Comparison of ENCODE assay signal across 19 cellular contexts in the genomic region with DNA sequence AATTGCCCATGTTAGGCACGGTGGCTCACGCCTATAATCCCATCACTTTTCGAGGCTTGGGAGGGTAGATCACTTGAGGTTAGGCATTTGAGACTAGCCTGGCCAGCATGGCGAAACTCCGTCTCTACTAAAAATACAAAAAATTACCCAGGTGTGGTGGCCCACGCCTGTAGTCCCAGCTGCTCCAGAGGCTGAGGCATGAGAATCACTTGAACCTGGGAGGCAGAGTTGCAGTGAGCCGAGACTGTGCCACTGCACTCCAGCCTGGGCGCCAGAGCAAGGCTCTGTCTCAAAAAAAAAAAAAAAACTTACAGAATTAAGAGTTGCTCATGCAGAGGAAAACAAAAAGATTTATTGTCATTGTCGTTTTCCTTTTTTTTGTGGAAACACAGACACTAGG. TPM values are rescaled to one million over a fixed set of nuclear protein-coding genes. Genes with fewer than 3 reads are reported as not detected.
DNase-seq lines count a peak whose midpoint lies in the region; ATAC-seq, FAIRE-seq and TF ChIP-seq lines count a peak whose summit lies in the region.
"Had no signal": no experiment of that assay in that cellular context is flagged by ENCODE, and none has a peak within 500 bp of the region (broad histone marks: within the 10 kb centered on the region; RNA-seq: fewer than 3 reads in every experiment).

No MANE protein-coding gene starts in this region.

- peak overlapping the region; percentile 97 for H3K27ac Mint-ChIP-seq in activated naive CD4-positive, alpha-beta T cell treated with anti-CD3 and anti-CD28 coated beads for 36 hours
- H3K27ac Mint-ChIP-seq in activated naive CD4-positive, alpha-beta T cell treated with anti-CD3 and anti-CD28 coated beads, Interleukin-2, amount 10 ng/mL, durations not matched to agents 7 days and 5 days = no peak overlapping the region
- H3K27ac Mint-ChIP-seq in activated naive CD8-positive, alpha-beta T cell treated with anti-CD3 and anti-CD28 coated beads for 36 hours = peak overlapping the region; percentile 100

- H3K9me3 ChIP-seq in HEK293 (ENCODE audit: control insufficient read depth, insufficient read depth, low read depth, low read length) (peaks cover 2% of the 10 kb centered on the region; the same call in 1 of the 2 replicates), thyroid gland (no peaks in the 10 kb centered on the region), HepG2 (ENCODE audit: low read length) (no peaks in the 10 kb centered on the region)

- intact Hi-C loops in activated naive CD4-positive, alpha-beta T cell treated with anti-CD3 and anti-CD28 coated beads for 36 hours (cut with micrococcal nuclease) = no loop called here
- intact Hi-C loops in thyroid gland (cut with DNase I) (no loop called here), HepG2 (cut with micrococcal nuclease; ENCODE audit: unreplicated experiment) (no loop called here)

- in situ Hi-C loops in HepG2 (cut with HindIII; ENCODE audit: extremely low pct_ligation_motif_present, low pct_unique_long_range_greater_than_20kb) = no loop called here

- no peak overlapping the region for H3K4me2 ChIP-seq in HepG2 (ENCODE audit: low read depth, low read length)

- no peaks in the 10 kb centered on the region for H3K9me3 Mint-ChIP-seq in activated naive CD4-positive, alpha-beta T cell treated with anti-CD3 and anti-CD28 coated beads for 36 hours
- no peaks in the 10 kb centered on the region for H3K9me3 Mint-ChIP-seq in activated naive CD4-positive, alpha-beta T cell treated with anti-CD3 and anti-CD28 coated beads, Interleukin-2, amount 10 ng/mL, durations not matched to agents 7 days and 5 days
- peaks cover 2% of the 10 kb centered on the region for H3K9me3 Mint-ChIP-seq in activated naive CD8-positive, alpha-beta T cell treated with anti-CD3 and anti-CD28 coated beads for 36 hours

- no peak overlapping the region for H3K4me3 Mint-ChIP-seq in activated naive CD4-positive, alpha-beta T cell treated with anti-CD3 and anti-CD28 coated beads for 36 hours
- H3K4me3 Mint-ChIP-seq in activated naive CD4-positive, alpha-beta T cell treated with anti-CD3 and anti-CD28 coated beads, Interleukin-2, amount 10 ng/mL, durations not matched to agents 7 days and 5 days = no peak overlapping the region
- H3K4me3 Mint-ChIP-seq in activated naive CD8-positive, alpha-beta T cell treated with anti-CD3 and anti-CD28 coated beads for 36 hours = no peak overlapping the region

- no peak overlapping the region for H2AFZ ChIP-seq in HepG2 (ENCODE audit: low read length)

- peaks cover 7 to 16% of the 10 kb centered on the region in 2 experiments for H3K36me3 ChIP-seq in HEK293 (ENCODE audit: control insufficient read depth in 2 of 2, insufficient read depth in 1 of 2, low read length in 2 of 2)
- H3K36me3 ChIP-seq in thyroid gland = peaks cover 3 to 5% of the 10 kb centered on the region in 2 donors
- peaks cover 0 to 3% of the 10 kb centered on the region in 2 experiments; a peak in 1 of 5 replicates for H3K36me3 ChIP-seq in HepG2 (replicated peaks in 1 of 2; ENCODE audit: control insufficient read depth in 1 of 2, insufficient read depth in 2 of 2, low read length in 2 of 2)

- POLR2A ChIA-PET in HEK293 (lab: Yijun Ruan, JAX) (interaction anchor here (0.5 kb wide), 1 partner anchor 1154 kb away, joined by 4 read pairs; no protein-coding TSS in a partner anchor), HepG2 (lab: Yijun Ruan, JAX) (no interaction called here)

- H3K27ac ChIP-seq in HEK293 (ENCODE audit: extremely low read depth, low read depth, low read length) (no peak overlapping the region), thyroid gland (peak overlapping the region; percentile 83 to 92 (median 84)), HepG2 (ENCODE audit: extremely low read length, insufficient read depth, low read length) (no peak overlapping the region)
- H3K27ac ChIP-seq: C4-2B, HL-60 had no signal

- no TSS peak for BruUV-seq in HepG2 (replicated peaks; lab: Mats Ljungman, UMichigan)

- H3K4me1 Mint-ChIP-seq in activated naive CD4-positive, alpha-beta T cell treated with anti-CD3 and anti-CD28 coated beads for 36 hours (ENCODE audit: low read depth) = peaks cover 49% of the 10 kb centered on the region
- H3K4me1 Mint-ChIP-seq in activated naive CD4-positive, alpha-beta T cell treated with anti-CD3 and anti-CD28 coated beads, Interleukin-2, amount 10 ng/mL, durations not matched to agents 7 days and 5 days = peaks cover 50% of the 10 kb centered on the region
- H3K4me1 Mint-ChIP-seq in activated naive CD8-positive, alpha-beta T cell treated with anti-CD3 and anti-CD28 coated beads for 36 hours = peaks cover 44% of the 10 kb centered on the region

- H3K4me3 ChIP-seq in HEK293 (ENCODE audit: low read depth, low read length) (no peak overlapping the region), thyroid gland (replicated peaks in 1 of 3) (no peak overlapping the region), HepG2 (replicated peaks in 1 of 3; ENCODE audit: insufficient read depth in 1 of 3, low read depth in 2 of 3, low read length in 3 of 3) (no peak overlapping the region)

- no peaks in the 10 kb centered on the region for H3K27me3 Mint-ChIP-seq in activated naive CD4-positive, alpha-beta T cell treated with anti-CD3 and anti-CD28 coated beads for 36 hours (ENCODE audit: low read depth)
- H3K27me3 Mint-ChIP-seq in activated naive CD4-positive, alpha-beta T cell treated with anti-CD3 and anti-CD28 coated beads, Interleukin-2, amount 10 ng/mL, durations not matched to agents 7 days and 5 days = no peaks in the 10 kb centered on the region
- H3K27me3 Mint-ChIP-seq in activated naive CD8-positive, alpha-beta T cell treated with anti-CD3 and anti-CD28 coated beads for 36 hours = no peaks in the 10 kb centered on the region

- TF ChIP-seq POLR2A in thyroid gland (IDR thresholded peaks at IDR 0.05) = no peak
- no peak for TF ChIP-seq POLR2A in HepG2 (IDR thresholded peaks at IDR 0.05; ENCODE audit: insufficient read depth in 1 of 2, low read depth in 2 of 2, low read length in 2 of 2)

- TF ChIP-seq CTCF in HEK293 (tag by site-specific recombination; IDR thresholded peaks at IDR 0.05) (no peak), thyroid gland (IDR thresholded peaks at IDR 0.05) (no peak), HepG2 (CRISPR knock-in tag; IDR thresholded peaks at IDR 0.05) (no peak)

- 49% methylated on average over 9 of the region's 9 CpGs for WGBS in thyroid gland, 2 donors
- 95% methylated on average over 9 of the region's 9 CpGs for WGBS in HepG2 (ENCODE audit: low lambda C conversion rate)

- no peak for FAIRE-seq in HepG2 (lab: Jason Lieb, UNC)

- no peak for TF ChIP-seq RAD21 in HepG2 (CRISPR knock-in tag; IDR thresholded peaks at IDR 0.05)

- CTCF ChIA-PET in activated naive CD4-positive, alpha-beta T cell treated with anti-CD3 and anti-CD28 coated beads for 36 hours (lab: Charles Lee) = no interaction called here
- CTCF ChIA-PET in activated naive CD4-positive, alpha-beta T cell treated with anti-CD3 and anti-CD28 coated beads, Interleukin-2, amount 10 ng/mL, durations not matched to agents 7 days and 5 days (lab: Charles Lee) = interaction anchor here (1.2 kb wide), 1 partner anchor 125 kb away, joined by 3 read pairs; no protein-coding TSS in a partner anchor
- CTCF ChIA-PET in HEK293 (lab: Yijun Ruan, JAX) (interaction anchor here (4.0 kb wide), 1 partner anchor 123 kb away, joined by 49 read pairs; the partner anchor contains the start of gene FBL), HepG2 (lab: Yijun Ruan, JAX; ENCODE audit: low intra/inter-chr PET ratio, low total read pairs) (no interaction called here)

- TF ChIP-seq EP300 in HepG2 (IDR thresholded peaks at IDR 0.05; ENCODE audit: low read depth in 2 of 2, low read length in 2 of 2) (no peak), HepG2 (CRISPR knock-in tag; IDR thresholded peaks at IDR 0.05; ENCODE audit: borderline replicate concordance) (no peak)

- no peak for DNase-seq in activated naive CD4-positive, alpha-beta T cell treated with anti-CD3 and anti-CD28 coated beads for 36 hours
- DNase-seq in activated naive CD4-positive, alpha-beta T cell treated with anti-CD3 and anti-CD28 coated beads, Interleukin-2, amount 10 ng/mL, durations not matched to agents 7 days and 5 days = no peak
- DNase-seq in activated naive CD8-positive, alpha-beta T cell treated with anti-CD3 and anti-CD28 coated beads for 36 hours = no peak
- peak; percentile 65 for DNase-seq in thyroid gland
- no peak for DNase-seq in dedifferentiated amniotic fluid mesenchymal stem cell (ENCODE audit: extremely low spot score)
- no peak for DNase-seq in HepG2 (ENCODE audit: low spot score)
- DNase-seq: COR-L47, DMS 273 treated with DMSO at 0.1 percent for 48 hours, H7, IMR-90, NCI-H1417 treated with DMSO at 0.1 percent for 48 hours, NCI-H187 treated with DMSO at 0.1 percent for 48 hours, NCI-H226, NCI-H524, NCI-H82, SHP77 had no signal

- peaks cover 18% of the 10 kb centered on the region for H3K36me3 Mint-ChIP-seq in activated naive CD4-positive, alpha-beta T cell treated with anti-CD3 and anti-CD28 coated beads for 36 hours (ENCODE audit: low read depth)
- peaks cover 18% of the 10 kb centered on the region for H3K36me3 Mint-ChIP-seq in activated naive CD4-positive, alpha-beta T cell treated with anti-CD3 and anti-CD28 coated beads, Interleukin-2, amount 10 ng/mL, durations not matched to agents 7 days and 5 days
- H3K36me3 Mint-ChIP-seq in activated naive CD8-positive, alpha-beta T cell treated with anti-CD3 and anti-CD28 coated beads for 36 hours = peaks cover 47% of the 10 kb centered on the region

- no peak for ATAC-seq in HepG2

- peaks cover 16% of the 10 kb centered on the region for H3K79me2 ChIP-seq in HepG2 (ENCODE audit: insufficient read depth, low read length)

- no peak overlapping the region for H3K9ac ChIP-seq in HepG2 (ENCODE audit: insufficient read depth, low read depth, low read length)

- no peaks in the 10 kb centered on the region for H4K20me1 ChIP-seq in HepG2 (ENCODE audit: insufficient read depth, low read length)

- peaks cover 14% of the 10 kb centered on the region for H3K4me1 ChIP-seq in HEK293 (ENCODE audit: control insufficient read depth, insufficient read depth, low read length)
- peaks cover 23 to 47% of the 10 kb centered on the region in 2 donors for H3K4me1 ChIP-seq in thyroid gland
- peaks cover 26% of the 10 kb centered on the region for H3K4me1 ChIP-seq in HepG2 (ENCODE audit: insufficient read depth, low read length)

- H3K27me3 ChIP-seq in thyroid gland = no peaks in the 10 kb centered on the region
- no peaks in the 10 kb centered on the region; a peak in 1 of 5 replicates for H3K27me3 ChIP-seq in HepG2 (ENCODE audit: control insufficient read depth in 1 of 2, insufficient read depth in 2 of 2, low read length in 2 of 2)

RNA-seq across cellular contexts. Expression of gene PSMC4, which starts 3.4 kb away (rescaled TPM):
- 10 to 100 TPM; 79.7 to 82.1 TPM for total RNA-seq in activated naive CD4-positive, alpha-beta T cell treated with anti-CD3 and anti-CD28 coated beads for 36 hours
- 100 to 1,000 TPM; 169 to 170 TPM for total RNA-seq in activated naive CD8-positive, alpha-beta T cell treated with anti-CD3 and anti-CD28 coated beads for 36 hours
- total RNA-seq in thyroid gland = 100 to 1,000 TPM; 120 to 220 (median 166) TPM
- total RNA-seq in HepG2 (2016; rRNA removed; fragmentation: Illumina TruSeq; extraction: Trizol) = 160 and 194 TPM in 2 replicates
- 22.9 and 24.6 TPM in 2 replicates for total RNA-seq in HepG2 (2016; cell fraction: cytosol; rRNA removed; fragmentation: Illumina TruSeq; extraction: Trizol; ENCODE audit: low read depth)
- 157 and 198 TPM in 2 replicates for total RNA-seq in HepG2 (2016; cell fraction: insoluble cytoplasmic fraction; rRNA removed; fragmentation: Illumina TruSeq; extraction: Trizol)
- total RNA-seq in HepG2 (2016; cell fraction: membrane; rRNA removed; fragmentation: Illumina TruSeq; extraction: Trizol) = 34.1 and 34.4 TPM in 2 replicates
- 67.9 and 75.8 TPM in 2 replicates for total RNA-seq in HepG2 (2016; cell fraction: nucleus; rRNA removed; fragmentation: Illumina TruSeq; extraction: Trizol)
- 49.9 and 62.6 TPM in 2 replicates for polyA plus RNA-seq in HepG2 (2011; rRNA removed)
- 45.6 and 54.0 TPM in 2 replicates for polyA plus RNA-seq in HepG2 (2011; cell fraction: cytosol; rRNA removed)
- 95.1 and 104 TPM in 2 replicates for polyA plus RNA-seq in HepG2 (2011; cell fraction: nucleus; rRNA removed)
- 67.0 and 85.8 TPM in 2 replicates for polyA plus RNA-seq in HepG2 (2012)
- 22.3 and 25.6 TPM in 2 replicates for polyA plus RNA-seq in HepG2 (2016; cell fraction: cytosol; fragmentation: Illumina TruSeq; extraction: Trizol; ENCODE audit: low read depth)
- 207 and 220 TPM in 2 replicates for polyA plus RNA-seq in HepG2 (2016; cell fraction: insoluble cytoplasmic fraction; fragmentation: Illumina TruSeq; extraction: Trizol; ENCODE audit: low read depth)
- 26.5 and 31.5 TPM in 2 replicates for polyA plus RNA-seq in HepG2 (2016; cell fraction: membrane; fragmentation: Illumina TruSeq; extraction: Trizol; ENCODE audit: low read depth)
- polyA plus RNA-seq in HepG2 (2016; cell fraction: nucleus; fragmentation: Illumina TruSeq; extraction: Trizol; ENCODE audit: insufficient read depth, low read depth) = 112 and 115 TPM in 2 replicates
- 51.8 and 59.0 TPM in 2 replicates for polyA minus RNA-seq in HepG2 (2011; rRNA and poly(A)+ RNA removed; ENCODE audit: low replicate concordance)
- polyA minus RNA-seq in HepG2 (2011; cell fraction: cytosol; rRNA and poly(A)+ RNA removed) = 28.8 and 34.9 TPM in 2 replicates
- polyA minus RNA-seq in HepG2 (2011; cell fraction: nucleus; rRNA and poly(A)+ RNA removed) = 20.9 and 24.9 TPM in 2 replicates

RNA-seq across cellular contexts. Expression of gene ZNF546, which starts 29.3 kb away (rescaled TPM):
- total RNA-seq in activated naive CD4-positive, alpha-beta T cell treated with anti-CD3 and anti-CD28 coated beads for 36 hours = 1 to 10 TPM; 1.6 to 2.3 TPM
- 1 to 10 TPM; 3.7 to 3.8 TPM for total RNA-seq in activated naive CD8-positive, alpha-beta T cell treated with anti-CD3 and anti-CD28 coated beads for 36 hours
- total RNA-seq in thyroid gland (10 to 100 TPM in 2 of 4 donors, 1 to 10 TPM in 2; 8.4 to 13.3 (median 10.2) TPM), HepG2 (2016; rRNA removed; fragmentation: Illumina TruSeq; extraction: Trizol) (4.1 and 6.0 TPM in 2 replicates)
- total RNA-seq in HepG2 (2016; cell fraction: cytosol; rRNA removed; fragmentation: Illumina TruSeq; extraction: Trizol; ENCODE audit: low read depth) = 0.18 and 0.20 TPM in 2 replicates
- 4.6 and 6.1 TPM in 2 replicates for total RNA-seq in HepG2 (2016; cell fraction: insoluble cytoplasmic fraction; rRNA removed; fragmentation: Illumina TruSeq; extraction: Trizol)
- total RNA-seq in HepG2 (2016; cell fraction: membrane; rRNA removed; fragmentation: Illumina TruSeq; extraction: Trizol) = 1.4 and 2.4 TPM in 2 replicates
- 6.4 and 7.1 TPM in 2 replicates for total RNA-seq in HepG2 (2016; cell fraction: nucleus; rRNA removed; fragmentation: Illumina TruSeq; extraction: Trizol)
- 2.2 and 2.5 TPM in 2 replicates for polyA plus RNA-seq in HepG2 (2011; rRNA removed)
- polyA plus RNA-seq in HepG2 (2011; cell fraction: cytosol; rRNA removed) = 0.74 and 1.4 TPM in 2 replicates
- 2.0 and 2.9 TPM in 2 replicates for polyA plus RNA-seq in HepG2 (2011; cell fraction: nucleus; rRNA removed)
- 1.3 and 2.1 TPM in 2 replicates for polyA plus RNA-seq in HepG2 (2012)
- 0.05 and 0.28 TPM in 2 replicates for polyA plus RNA-seq in HepG2 (2016; cell fraction: cytosol; fragmentation: Illumina TruSeq; extraction: Trizol; ENCODE audit: low read depth)
- 2.7 and 2.8 TPM in 2 replicates for polyA plus RNA-seq in HepG2 (2016; cell fraction: insoluble cytoplasmic fraction; fragmentation: Illumina TruSeq; extraction: Trizol; ENCODE audit: low read depth)
- polyA plus RNA-seq in HepG2 (2016; cell fraction: membrane; fragmentation: Illumina TruSeq; extraction: Trizol; ENCODE audit: low read depth) = 0.25 and 0.58 TPM in 2 replicates
- 6.0 and 6.4 TPM in 2 replicates for polyA plus RNA-seq in HepG2 (2016; cell fraction: nucleus; fragmentation: Illumina TruSeq; extraction: Trizol; ENCODE audit: insufficient read depth, low read depth)
- polyA minus RNA-seq in HepG2 (2011; rRNA and poly(A)+ RNA removed; ENCODE audit: low replicate concordance) = 4.0 and 5.1 TPM in 2 replicates
- 1.8 and 2.4 TPM in 2 replicates for polyA minus RNA-seq in HepG2 (2011; cell fraction: cytosol; rRNA and poly(A)+ RNA removed)
- 14.5 and 15.5 TPM in 2 replicates for polyA minus RNA-seq in HepG2 (2011; cell fraction: nucleus; rRNA and poly(A)+ RNA removed)

RNA-seq across cellular contexts. Expression of gene FCGBP, which starts 33.1 kb away (rescaled TPM):
- 1 to 10 TPM; 3.1 to 3.8 TPM for total RNA-seq in activated naive CD4-positive, alpha-beta T cell treated with anti-CD3 and anti-CD28 coated beads for 36 hours
- total RNA-seq in activated naive CD8-positive, alpha-beta T cell treated with anti-CD3 and anti-CD28 coated beads for 36 hours = 1 to 10 TPM; 7.0 to 8.0 TPM
- 100 to 1,000 TPM; 213 to 975 (median 755) TPM for total RNA-seq in thyroid gland
- 7.0 and 7.2 TPM in 2 replicates for total RNA-seq in HepG2 (2016; rRNA removed; fragmentation: Illumina TruSeq; extraction: Trizol)
- 1.8 and 1.9 TPM in 2 replicates for total RNA-seq in HepG2 (2016; cell fraction: cytosol; rRNA removed; fragmentation: Illumina TruSeq; extraction: Trizol; ENCODE audit: low read depth)
- 4.6 and 6.9 TPM in 2 replicates for total RNA-seq in HepG2 (2016; cell fraction: insoluble cytoplasmic fraction; rRNA removed; fragmentation: Illumina TruSeq; extraction: Trizol)
- 2.4 and 3.0 TPM in 2 replicates for total RNA-seq in HepG2 (2016; cell fraction: membrane; rRNA removed; fragmentation: Illumina TruSeq; extraction: Trizol)
- 8.3 and 8.8 TPM in 2 replicates for total RNA-seq in HepG2 (2016; cell fraction: nucleus; rRNA removed; fragmentation: Illumina TruSeq; extraction: Trizol)
- polyA plus RNA-seq in HepG2 (2011; rRNA removed) = 1.3 and 2.4 TPM in 2 replicates
- polyA plus RNA-seq in HepG2 (2011; cell fraction: cytosol; rRNA removed) = 1.5 and 2.4 TPM in 2 replicates
- polyA plus RNA-seq in HepG2 (2011; cell fraction: nucleus; rRNA removed) = 5.0 and 8.4 TPM in 2 replicates
- 3.0 and 7.8 TPM in 2 replicates for polyA plus RNA-seq in HepG2 (2012)
- 0.46 and 0.49 TPM in 2 replicates for polyA plus RNA-seq in HepG2 (2016; cell fraction: cytosol; fragmentation: Illumina TruSeq; extraction: Trizol; ENCODE audit: low read depth)
- 4.1 and 5.1 TPM in 2 replicates for polyA plus RNA-seq in HepG2 (2016; cell fraction: insoluble cytoplasmic fraction; fragmentation: Illumina TruSeq; extraction: Trizol; ENCODE audit: low read depth)
- 0.69 and 0.85 TPM in 2 replicates for polyA plus RNA-seq in HepG2 (2016; cell fraction: membrane; fragmentation: Illumina TruSeq; extraction: Trizol; ENCODE audit: low read depth)
- 7.5 and 8.1 TPM in 2 replicates for polyA plus RNA-seq in HepG2 (2016; cell fraction: nucleus; fragmentation: Illumina TruSeq; extraction: Trizol; ENCODE audit: insufficient read depth, low read depth)
- 0.49 and 29.4 TPM in 2 replicates for polyA minus RNA-seq in HepG2 (2011; rRNA and poly(A)+ RNA removed; ENCODE audit: low replicate concordance)
- polyA minus RNA-seq in HepG2 (2011; cell fraction: cytosol; rRNA and poly(A)+ RNA removed) = 4.5 and 5.8 TPM in 2 replicates
- polyA minus RNA-seq in HepG2 (2011; cell fraction: nucleus; rRNA and poly(A)+ RNA removed) = 8.8 and 9.8 TPM in 2 replicates

Comparison
In these comparisons a context has a peak if more than half of its experiments do, and no peak if none do; other contexts are left out.
1. CTCF ChIA-PET loops: an anchor here in activated naive CD4-positive, alpha-beta T cell treated with anti-CD3 and anti-CD28 coated beads, Interleukin-2, amount 10 ng/mL, durations not matched to agents 7 days and 5 days (1.2 kb wide) and HEK293 (4.0 kb wide); none called in activated naive CD4-positive, alpha-beta T cell treated with anti-CD3 and anti-CD28 coated beads for 36 hours and HepG2.
2. DNase-seq: peak in thyroid gland (2 of 2); none in activated naive CD4-positive, alpha-beta T cell treated with anti-CD3 and anti-CD28 coated beads for 36 hours (single experiment), activated naive CD4-positive, alpha-beta T cell treated with anti-CD3 and anti-CD28 coated beads, Interleukin-2, amount 10 ng/mL, durations not matched to agents 7 days and 5 days (single experiment), activated naive CD8-positive, alpha-beta T cell treated with anti-CD3 and anti-CD28 coated beads for 36 hours (single experiment), dedifferentiated amniotic fluid mesenchymal stem cell (single experiment) and HepG2 (single experiment).
3. H3K27ac ChIP-seq: peak in thyroid gland (3 of 3); none in HEK293 (single experiment) and HepG2 (single experiment).
4. RNA of gene FCGBP, which starts 33.1 kb away (total RNA-seq): 213 to 975 TPM in thyroid gland; 7.0 to 8.0 TPM in activated naive CD8-positive, alpha-beta T cell treated with anti-CD3 and anti-CD28 coated beads for 36 hours, 1.8 to 8.8 TPM in HepG2 and 3.1 to 3.8 TPM in activated naive CD4-positive, alpha-beta T cell treated with anti-CD3 and anti-CD28 coated beads for 36 hours; every median in the first group is over 10 times any median in the second.